In the genomic region with DNA sequence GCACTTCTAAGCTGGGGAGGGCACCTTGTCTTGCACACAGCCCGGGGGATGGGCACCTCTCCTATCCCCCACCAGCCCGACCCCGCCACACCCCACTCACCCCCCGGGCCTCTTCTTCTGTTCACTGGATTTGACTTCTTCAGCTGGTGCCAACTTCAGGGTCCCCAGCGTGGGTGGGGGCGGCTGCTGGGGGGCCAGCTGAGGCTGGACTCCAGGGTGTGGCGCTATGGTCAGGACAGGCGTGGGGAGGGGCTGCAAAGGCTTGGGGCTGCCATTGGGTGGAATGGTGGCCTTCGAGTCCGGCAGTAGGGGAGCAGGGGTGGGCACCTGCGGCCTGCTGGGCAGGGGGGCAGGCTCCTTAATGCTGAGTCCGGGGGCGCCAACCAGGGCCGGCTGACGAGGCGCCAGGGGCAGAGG, we compare ENCODE assay signal across 10 cellular contexts. TPM values are rescaled to one million over a fixed set of nuclear protein-coding genes. Genes with fewer than 3 reads are reported as not detected.
DNase-seq lines count a peak whose midpoint lies in the region; ATAC-seq and TF ChIP-seq lines count a peak whose summit lies in the region.
"Had no signal": no experiment of that assay in that cellular context is flagged by ENCODE, and none has a peak within 500 bp of the region (broad histone marks: within the 10 kb centered on the region; RNA-seq: fewer than 3 reads in every experiment).

No MANE protein-coding gene starts in this region.

- H3K27ac Mint-ChIP-seq in CD8-positive, alpha-beta memory T cell = peak overlapping the region in 4 of 8 donors; percentile 65 to 100 (median 88)
- peak overlapping the region; percentile 49 for H3K27ac Mint-ChIP-seq in activated CD4-positive, alpha-beta memory T cell treated with anti-CD3 and anti-CD28 coated beads for 36 hours

- H3K4me1 ChIP-seq in CD8-positive, alpha-beta memory T cell (ENCODE audit: insufficient read depth, low read length) = peaks cover 68% of the 10 kb centered on the region
- peaks cover 3 to 88% (median 71%) of the 10 kb centered on the region in 4 donors for H3K4me1 ChIP-seq in sigmoid colon

- no peaks in the 10 kb centered on the region for H3K9me3 ChIP-seq in CD8-positive, alpha-beta memory T cell (ENCODE audit: low read length)
- H3K9me3 ChIP-seq in sigmoid colon = no peaks in the 10 kb centered on the region

- no peak overlapping the region for H3K27ac ChIP-seq in CD8-positive, alpha-beta memory T cell (ENCODE audit: low read depth, low read length)
- H3K27ac ChIP-seq in sigmoid colon = peak overlapping the region; percentile 97 to 100 (median 98)

- 87 to 92% methylated on average over 16 of the region's 16 CpGs for whole genome bisulfite sequencing in sigmoid colon, 2 donors

- CTCF ChIA-PET in CD8-positive, alpha-beta memory T cell (lab: Charles Lee) = no interaction called here
- CTCF ChIA-PET in activated CD4-positive, alpha-beta memory T cell treated with anti-CD3 and anti-CD28 coated beads for 36 hours (lab: Charles Lee) = interaction anchor here (5.0 kb wide), 1 partner anchor 12 kb away, joined by 100 read pairs; no protein-coding TSS in a partner anchor

- intact Hi-C loops in activated CD4-positive, alpha-beta memory T cell treated with anti-CD3 and anti-CD28 coated beads for 36 hours (cut with micrococcal nuclease) = loop anchor here (5.0 kb wide), 3 partner anchors 57 to 318 kb away; a partner anchor contains a TSS
- intact Hi-C loops in left ventricle myocardium superior (cut with micrococcal nuclease) = no loop called here
- intact Hi-C loops in sigmoid colon (cut with DNase I) = no loop called here

- POLR2A ChIA-PET in CD8-positive, alpha-beta memory T cell (lab: Charles Lee) = no interaction called here
- POLR2A ChIA-PET in activated CD4-positive, alpha-beta memory T cell treated with anti-CD3 and anti-CD28 coated beads for 36 hours (lab: Charles Lee) = no interaction called here

- no peak overlapping the region for H3K4me3 ChIP-seq in CD8-positive, alpha-beta memory T cell (ENCODE audit: low read length)
- no peak overlapping the region for H3K4me3 ChIP-seq in sigmoid colon

- ATAC-seq in left ventricle myocardium superior (no peak), GM19463 (IDR thresholded peaks at IDR 0.05; ENCODE audit: unreplicated experiment) (no peak)
- ATAC-seq: left lobe of liver had no signal

- H3K4me1 Mint-ChIP-seq in CD8-positive, alpha-beta memory T cell = peaks cover 41 to 74% (median 44%) of the 10 kb centered on the region in 3 donors
- peaks cover 61% of the 10 kb centered on the region for H3K4me1 Mint-ChIP-seq in activated CD4-positive, alpha-beta memory T cell treated with anti-CD3 and anti-CD28 coated beads for 36 hours (ENCODE audit: low read depth)

- no peak for TF ChIP-seq EP300 in sigmoid colon (IDR thresholded peaks at IDR 0.05)

- H3K36me3 ChIP-seq in CD8-positive, alpha-beta memory T cell (ENCODE audit: insufficient read depth, low read length) = no peaks in the 10 kb centered on the region
- H3K36me3 ChIP-seq in sigmoid colon = no peaks in the 10 kb centered on the region

- TF ChIP-seq POLR2A in sigmoid colon (IDR thresholded peaks at IDR 0.05) = no peak

- DNase-seq in CD8-positive, alpha-beta memory T cell = no peak
- DNase-seq in activated CD4-positive, alpha-beta memory T cell treated with anti-CD3 and anti-CD28 coated beads for 36 hours = no peak
- peak; percentile 35 for DNase-seq in left ventricle myocardium superior
- DNase-seq in sigmoid colon = peak; percentile 67
- DNase-seq in NOMO-1 treated with dmso at 0.1 percent for 144 hours (lab: John Stamatoyannopoulos, UW; ENCODE audit: unreplicated experiment) = no peak
- no peak for DNase-seq in DMS153 (lab: John Stamatoyannopoulos, UW)
- DNase-seq in hypothalamus (lab: John Stamatoyannopoulos, UW) = no peak
- DNase-seq: NCI-H69 had no signal

- H3K36me3 Mint-ChIP-seq in CD8-positive, alpha-beta memory T cell = peaks cover 0 to 12% (median 0%) of the 10 kb centered on the region in 3 donors
- no peaks in the 10 kb centered on the region for H3K36me3 Mint-ChIP-seq in activated CD4-positive, alpha-beta memory T cell treated with anti-CD3 and anti-CD28 coated beads for 36 hours

- TF ChIP-seq CTCF in sigmoid colon (IDR thresholded peaks at IDR 0.05) = no peak

- no peaks in the 10 kb centered on the region for H3K27me3 ChIP-seq in CD8-positive, alpha-beta memory T cell (ENCODE audit: insufficient read depth, low read length, poor library complexity, severe bottlenecking)
- H3K27me3 ChIP-seq in sigmoid colon = no peaks in the 10 kb centered on the region

- H3K4me3 Mint-ChIP-seq in CD8-positive, alpha-beta memory T cell = peak overlapping the region in 4 of 7 donors; percentile 18 to 84 (median 54)
- peak overlapping the region; percentile 23 for H3K4me3 Mint-ChIP-seq in activated CD4-positive, alpha-beta memory T cell treated with anti-CD3 and anti-CD28 coated beads for 36 hours

- no peaks in the 10 kb centered on the region for H3K9me3 Mint-ChIP-seq in CD8-positive, alpha-beta memory T cell
- H3K9me3 Mint-ChIP-seq in activated CD4-positive, alpha-beta memory T cell treated with anti-CD3 and anti-CD28 coated beads for 36 hours = no peaks in the 10 kb centered on the region

- H3K27me3 Mint-ChIP-seq in CD8-positive, alpha-beta memory T cell = peaks cover 0 to 4% of the 10 kb centered on the region in 2 donors
- no peaks in the 10 kb centered on the region for H3K27me3 Mint-ChIP-seq in activated CD4-positive, alpha-beta memory T cell treated with anti-CD3 and anti-CD28 coated beads for 36 hours

RNA-seq across cellular contexts. Expression of a gene that starts 6.1 kb away (rescaled TPM):
- total RNA-seq in CD8-positive, alpha-beta memory T cell = 10 to 100 TPM; 21.5 to 24.3 TPM
- polyA plus RNA-seq in CD8-positive, alpha-beta memory T cell = 1.2 TPM
- 10 to 100 TPM; 13.9 to 18.1 TPM for total RNA-seq in activated CD4-positive, alpha-beta memory T cell treated with anti-CD3 and anti-CD28 coated beads for 36 hours
- total RNA-seq in left ventricle myocardium superior = 10.4 TPM
- 10 to 100 TPM in 2 of 4 donors, 1 to 10 TPM in 2; 7.1 to 19.9 (median 11.6) TPM for total RNA-seq in sigmoid colon
- polyA plus RNA-seq in sigmoid colon = 10 to 100 TPM in 1 of 3 donors, 1 to 10 TPM in 2; 2.1 to 24.1 (median 3.0) TPM

RNA-seq across cellular contexts. Expression of a gene that starts 57.5 kb away (rescaled TPM):
- 10 to 100 TPM; 39.8 to 43.1 TPM for total RNA-seq in CD8-positive, alpha-beta memory T cell
- 16.3 TPM for polyA plus RNA-seq in CD8-positive, alpha-beta memory T cell
- 10 to 100 TPM; 32.7 to 33.4 TPM for total RNA-seq in activated CD4-positive, alpha-beta memory T cell treated with anti-CD3 and anti-CD28 coated beads for 36 hours
- total RNA-seq in left ventricle myocardium superior = 27.0 TPM
- 10 to 100 TPM; 25.5 to 79.8 (median 54.9) TPM for total RNA-seq in sigmoid colon
- polyA plus RNA-seq in sigmoid colon = 10 to 100 TPM in 2 of 3 donors, 1 to 10 TPM in 1; 6.2 to 43.9 (median 12.0) TPM

RNA-seq across cellular contexts. Expression of a gene that starts 58.5 kb away (rescaled TPM):
- total RNA-seq in CD8-positive, alpha-beta memory T cell = 10 to 100 TPM; 97.7 to 99.4 TPM
- 22.0 TPM for polyA plus RNA-seq in CD8-positive, alpha-beta memory T cell
- 10 to 100 TPM; 55.1 to 55.9 TPM for total RNA-seq in activated CD4-positive, alpha-beta memory T cell treated with anti-CD3 and anti-CD28 coated beads for 36 hours
- total RNA-seq in left ventricle myocardium superior (23.3 TPM), sigmoid colon (10 to 100 TPM; 21.9 to 56.3 (median 38.0) TPM)
- polyA plus RNA-seq in sigmoid colon = 10 to 100 TPM in 1 of 3 donors, 1 to 10 TPM in 2; 6.7 to 16.6 (median 9.0) TPM

Comparison
In these comparisons a context has a peak if more than half of its experiments do, and no peak if none do; other contexts are left out.
1. DNase-seq: peak in left ventricle myocardium superior (single experiment) and sigmoid colon (single experiment); none in CD8-positive, alpha-beta memory T cell (0 of 5), activated CD4-positive, alpha-beta memory T cell treated with anti-CD3 and anti-CD28 coated beads for 36 hours (single experiment), NOMO-1 treated with dmso at 0.1 percent for 144 hours (single experiment), DMS153 (single experiment) and hypothalamus (0 of 51).